In genomic region chr3:52317178-52317577, GRCh38 we compare ENCODE assay signal across 10 cellular contexts. TPM values are rescaled to one million over a fixed set of nuclear protein-coding genes. Genes with fewer than 3 reads are reported as not detected.
A peak's percentile ranks its signal among the peaks of the same experiment; 100 is the strongest.
DNase-seq lines count a peak whose midpoint lies in the region; ATAC-seq and TF ChIP-seq lines count a peak whose summit lies in the region.
"Had no signal": no experiment of that assay in that cellular context is flagged by ENCODE, and none has a peak within 500 bp of the region (broad histone marks: within the 10 kb centered on the region; RNA-seq: fewer than 3 reads in every experiment).

No MANE protein-coding gene starts in this region.

- no peak overlapping the region for H3K27ac Mint-ChIP-seq in CD8-positive, alpha-beta T cell

- no peak for DNase-seq in CD8-positive, alpha-beta T cell
- DNase-seq in PC-9 (no peak), fibroblast of villous mesenchyme (ENCODE audit: low read depth) (no peak), ovary (no peak), pons (ENCODE audit: low spot score) (no peak)
- DNase-seq in stimulated activated naive CD4-positive, alpha-beta T cell treated with Interleukin-2 at 50 U/mL for 16 hours (lab: John Stamatoyannopoulos, UW): no peak
- DNase-seq: NCI-H1436 treated with DMSO at 0.1 percent for 48 hours had no signal

- no peaks in the 10 kb centered on the region for H3K36me3 ChIP-seq in CD8-positive, alpha-beta T cell (ENCODE audit: insufficient read depth, low read length)
- no peaks in the 10 kb centered on the region for H3K36me3 ChIP-seq in PC-9 (ENCODE audit: low read depth)
- no peaks in the 10 kb centered on the region for H3K36me3 ChIP-seq in ovary

- H3K27me3 Mint-ChIP-seq in CD8-positive, alpha-beta T cell (ENCODE audit: low read depth): no peaks in the 10 kb centered on the region

- H3K27me3 ChIP-seq in CD8-positive, alpha-beta T cell (ENCODE audit: insufficient read depth, low read length): no peaks in the 10 kb centered on the region
- H3K27me3 ChIP-seq in PC-9 (ENCODE audit: insufficient read depth, low read depth): no peaks in the 10 kb centered on the region
- H3K27me3 ChIP-seq in ovary: no peaks in the 10 kb centered on the region

- peak overlapping the region; percentile 69 for H3K4me3 Mint-ChIP-seq in CD8-positive, alpha-beta T cell

- H3K4me1 ChIP-seq in CD8-positive, alpha-beta T cell (ENCODE audit: insufficient read depth, low read length): peaks cover 12% of the 10 kb centered on the region
- H3K4me1 ChIP-seq in PC-9 (replicated peaks; ENCODE audit: insufficient read depth): peaks cover 26% of the 10 kb centered on the region
- peaks cover 2% of the 10 kb centered on the region for H3K4me1 ChIP-seq in ovary (ENCODE audit: insufficient read depth)

- no peak overlapping the region for H2AFZ ChIP-seq in PC-9

- no peak for TF ChIP-seq EP300 in ovary (IDR thresholded peaks at IDR 0.05)

- TF ChIP-seq POLR2A in ovary (IDR thresholded peaks at IDR 0.05): no peak

- no peaks in the 10 kb centered on the region for H3F3A ChIP-seq in PC-9 (ENCODE audit: insufficient read depth, low read depth)

- POLR2A ChIA-PET in CD8-positive, alpha-beta T cell (lab: Charles Lee): interaction anchor here (1.2 to 1.9 kb wide), 2 partner anchors 10 to 95 kb away, joined by 3 to 5 read pairs; no protein-coding TSS in a partner anchor
- POLR2A ChIA-PET in PC-9 (lab: Charles Lee; ENCODE audit: unreplicated experiment): no interaction called here

- ATAC-seq in CD8-positive, alpha-beta T cell: peak; percentile 8
- ATAC-seq in HG03095 (IDR thresholded peaks at IDR 0.05; ENCODE audit: unreplicated experiment): no peak
- ATAC-seq in activated CD4-positive, CD25-positive, alpha-beta regulatory T cell treated with anti-CD3 and anti-CD28 coated beads, Interleukin-2, amount 50 U/mL, for 24 hours: no peak

- intact Hi-C loops in CD8-positive, alpha-beta T cell (cut with DNase I, micrococcal nuclease): loop anchor here in 1 of 2 experiments (2.0 kb wide), 2 partner anchors 28 to 78 kb away; partner anchors contain the start of gene TWF2
- intact Hi-C loops in PC-9 (cut with micrococcal nuclease; ENCODE audit: unreplicated experiment) (no loop called here), ovary (cut with DNase I) (no loop called here)

- no peak for TF ChIP-seq CTCF in CD8-positive, alpha-beta T cell (IDR thresholded peaks at IDR 0.05)
- no peak for TF ChIP-seq CTCF in PC-9 (conservative IDR thresholded peaks at IDR 0.05)
- TF ChIP-seq CTCF in fibroblast of villous mesenchyme (IDR thresholded peaks at IDR 0.05; ENCODE audit: insufficient read depth, low read depth, low read length): no peak
- no peak for TF ChIP-seq CTCF in ovary (IDR thresholded peaks at IDR 0.05)

- no peaks in the 10 kb centered on the region for H3K79me2 ChIP-seq in PC-9 (ENCODE audit: low read depth)

- H3K9me2 ChIP-seq in PC-9 (ENCODE audit: insufficient read depth): no peaks in the 10 kb centered on the region

- H3K4me3 ChIP-seq in CD8-positive, alpha-beta T cell (ENCODE audit: low read depth, low read length): peak overlapping the region; percentile 59
- H3K4me3 ChIP-seq in PC-9 (no peak overlapping the region), fibroblast of villous mesenchyme (ENCODE audit: low read depth, low read length) (peak overlapping the region; percentile 55), ovary (peak overlapping the region; percentile 19)

- H4K20me1 ChIP-seq in PC-9 (ENCODE audit: insufficient read depth): no peaks in the 10 kb centered on the region

- WGBS in ovary, 3 donors: 30 to 46% (median 33%) methylated on average over 12 of the region's 12 CpGs

- H3K27ac ChIP-seq in CD8-positive, alpha-beta T cell (ENCODE audit: low read depth, low read length): no peak overlapping the region
- H3K27ac ChIP-seq in PC-9: no peak overlapping the region
- no peak overlapping the region for H3K27ac ChIP-seq in ovary
- H3K27ac ChIP-seq: epithelial cell of prostate had no signal

- CTCF ChIA-PET in CD8-positive, alpha-beta T cell (lab: Charles Lee): interaction anchor here (0.5 to 3.6 kb wide), 6 partner anchors 22 to 97 kb away, joined by 3 to 16 read pairs (median 4); no protein-coding TSS in a partner anchor
- CTCF ChIA-PET in PC-9 (lab: Charles Lee): no interaction called here

- no peaks in the 10 kb centered on the region for H3K9me3 Mint-ChIP-seq in CD8-positive, alpha-beta T cell

- TSS peak; percentile 83 for BruUV-seq in PC-9 (replicated peaks; lab: Mats Ljungman, UMichigan)

- no peaks in the 10 kb centered on the region for H3K9me3 ChIP-seq in CD8-positive, alpha-beta T cell (ENCODE audit: low read length)
- no peaks in the 10 kb centered on the region for H3K9me3 ChIP-seq in PC-9 (ENCODE audit: insufficient read depth, low read depth)
- H3K9me3 ChIP-seq in ovary: no peaks in the 10 kb centered on the region

- H3K4me2 ChIP-seq in PC-9: no peak overlapping the region

- H3K36me3 Mint-ChIP-seq in CD8-positive, alpha-beta T cell: peaks cover 10% of the 10 kb centered on the region

- peaks cover 11% of the 10 kb centered on the region for H3K4me1 Mint-ChIP-seq in CD8-positive, alpha-beta T cell (ENCODE audit: low read depth)

RNA-seq across cellular contexts. Expression of gene DNAH1, which starts 1.1 kb away (rescaled TPM):
- 10 to 100 TPM; 42.2 to 45.5 TPM for total RNA-seq in CD8-positive, alpha-beta T cell
- total RNA-seq in PC-9 (2021) (5.9 and 6.6 TPM in 2 replicates), fibroblast of villous mesenchyme (4.7 and 4.8 TPM in 2 replicates), ovary (10 to 100 TPM in 2 of 7 donors, 1 to 10 TPM in 5; 5.0 to 15.7 (median 7.8) TPM)
- 1 to 10 TPM; 3.1 to 3.9 TPM for polyA plus RNA-seq in ovary

RNA-seq across cellular contexts. Expression of gene GLYCTK, which starts 29.6 kb away (rescaled TPM):
- total RNA-seq in CD8-positive, alpha-beta T cell: 10 to 100 TPM; 27.1 to 28.1 TPM
- total RNA-seq in PC-9 (2021) (8.9 and 11.1 TPM in 2 replicates), fibroblast of villous mesenchyme (6.9 and 13.5 TPM in 2 replicates), ovary (10 to 100 TPM in 1 of 7 donors, 1 to 10 TPM in 6; 3.7 to 12.2 (median 6.2) TPM)
- polyA plus RNA-seq in ovary: 1 to 10 TPM in 1 of 2 donors, under 1 TPM in 1; 0.83 to 6.8 TPM

RNA-seq across cellular contexts. Expression of gene WDR82, which starts 38.7 kb away (rescaled TPM):
- total RNA-seq in CD8-positive, alpha-beta T cell: 100 to 1,000 TPM; 115 to 117 TPM
- total RNA-seq in PC-9 (2021) (34.2 and 44.5 TPM in 2 replicates), fibroblast of villous mesenchyme (51.2 and 68.2 TPM in 2 replicates), ovary (100 to 1,000 TPM in 2 of 7 donors, 10 to 100 TPM in 5; 36.4 to 104 (median 95.2) TPM)
- 100 to 1,000 TPM in 1 of 2 donors, 10 to 100 TPM in 1; 55.3 to 110 TPM for polyA plus RNA-seq in ovary
